ENCODE assay signal across 18 cellular contexts in genomic region chr16:80377621-80378020, GRCh38.
DNase-seq lines count a peak whose midpoint lies in the region; ATAC-seq and TF ChIP-seq lines count a peak whose summit lies in the region.
"Had no signal": no experiment of that assay in that cellular context is flagged by ENCODE, and none has a peak within 500 bp of the region (broad histone marks: within the 10 kb centered on the region; RNA-seq: fewer than 3 reads in every experiment).

No MANE protein-coding gene starts in this region.

- no peak overlapping the region for H3K9ac ChIP-seq in neural progenitor cell

- TF ChIP-seq CTCF in GM23338 (conservative IDR thresholded peaks at IDR 0.05; ENCODE audit: low read depth in 2 of 2) (no peak), neural progenitor cell (IDR thresholded peaks at IDR 0.05) (no peak), mesothelial cell of epicardium (IDR thresholded peaks at IDR 0.05; ENCODE audit: unreplicated experiment) (no peak)

- no peak overlapping the region for H3K4me3 ChIP-seq in GM23338
- H3K4me3 ChIP-seq in neural progenitor cell = no peak overlapping the region
- H3K4me3 ChIP-seq: HAP-1 had no signal

- peaks cover 7% of the 10 kb centered on the region for H3K9me3 ChIP-seq in neural progenitor cell (ENCODE audit: low read depth)
- H3K9me3 ChIP-seq: HAP-1 had no signal

- H3K79me2 ChIP-seq in GM23338 (replicated peaks; ENCODE audit: insufficient read depth) = no peaks in the 10 kb centered on the region
- H3K79me2 ChIP-seq in neural progenitor cell (ENCODE audit: low read depth) = no peaks in the 10 kb centered on the region

- no peak for DNase-seq in GM23338 (ENCODE audit: low spot score)
- peak; percentile 44 for DNase-seq in fibroblast of peridontal ligament (ENCODE audit: extremely low read depth)
- no peak for DNase-seq in neural progenitor cell (ENCODE audit: low spot score)
- DNase-seq in mesothelial cell of epicardium (ENCODE audit: low spot score in 2 of 2, unreplicated experiment in 2 of 2) = no peak
- no peak for DNase-seq in stimulated activated naive CD4-positive, alpha-beta T cell treated with Interleukin-2 at 50 U/mL for 16 hours (lab: John Stamatoyannopoulos, UW)
- DNase-seq in stimulated activated CD4-positive, alpha-beta T cell treated with anti-CD3 and anti-CD28 coated beads, Interleukin-15, amount 100 ng/mL, for 24 hours = no peak
- DNase-seq: AML-193; C1 segment of cervical spinal cord; Calu3; CD4-positive, alpha-beta memory T cell; COR-L47; DMS53; DMS79 treated with DMSO at 0.1 percent for 48 hours; GF-D8; GOT3; HFFc6 had no signal

- H3F3A ChIP-seq in GM23338 (replicated peaks; ENCODE audit: low read depth) = no peaks in the 10 kb centered on the region
- H3F3A ChIP-seq in neural progenitor cell (ENCODE audit: low read depth) = peaks cover 4% of the 10 kb centered on the region

- H3K4me1 ChIP-seq in GM23338 (ENCODE audit: insufficient read depth) (no peaks in the 10 kb centered on the region; the same call in 1 of the 2 replicates), neural progenitor cell (peaks cover 7% of the 10 kb centered on the region)
- H3K4me1 ChIP-seq: HAP-1 had no signal

- H4K20me1 ChIP-seq in GM23338 (replicated peaks; ENCODE audit: insufficient read depth) (no peaks in the 10 kb centered on the region), neural progenitor cell (ENCODE audit: low read depth) (no peaks in the 10 kb centered on the region)

- no peak overlapping the region for H3K27ac Mint-ChIP-seq in GM23338
- no peak overlapping the region for H3K27ac Mint-ChIP-seq in neural progenitor cell
- H3K27ac Mint-ChIP-seq in mesothelial cell of epicardium = no peak overlapping the region
- H3K27ac Mint-ChIP-seq: CD4-positive, alpha-beta memory T cell; HFFc6 had no signal

- H3K27ac ChIP-seq in GM23338 (ENCODE audit: low read depth) = no peak overlapping the region
- H3K27ac ChIP-seq in neural progenitor cell = no peak overlapping the region
- H3K27ac ChIP-seq: 22Rv1 had no signal

- H3K36me3 Mint-ChIP-seq in GM23338 (ENCODE audit: low read depth) = peaks cover 6% of the 10 kb centered on the region; the same call in 2 of the 3 replicates
- no peaks in the 10 kb centered on the region for H3K36me3 Mint-ChIP-seq in neural progenitor cell
- H3K36me3 Mint-ChIP-seq in mesothelial cell of epicardium = no peaks in the 10 kb centered on the region
- H3K36me3 Mint-ChIP-seq: CD4-positive, alpha-beta memory T cell had no signal

- peaks cover 11% of the 10 kb centered on the region for H3K9me3 Mint-ChIP-seq in GM23338
- peaks cover 7% of the 10 kb centered on the region for H3K9me3 Mint-ChIP-seq in neural progenitor cell
- peaks cover 10% of the 10 kb centered on the region for H3K9me3 Mint-ChIP-seq in mesothelial cell of epicardium

- ATAC-seq in GM23338 = no peak

- H3K27me3 Mint-ChIP-seq in GM23338 (ENCODE audit: insufficient read depth, low read depth, poor library complexity) (peaks cover 2% of the 10 kb centered on the region), neural progenitor cell (ENCODE audit: insufficient read depth, low read depth) (peaks cover 5% of the 10 kb centered on the region), mesothelial cell of epicardium (ENCODE audit: low read depth) (peaks cover 29% of the 10 kb centered on the region)

- H3K27me3 ChIP-seq in GM23338 (ENCODE audit: insufficient read depth) (no peaks in the 10 kb centered on the region), neural progenitor cell (no peaks in the 10 kb centered on the region)

- peaks cover 4% of the 10 kb centered on the region; the same call in 1 of the 3 replicates for H3K4me1 Mint-ChIP-seq in GM23338
- H3K4me1 Mint-ChIP-seq in neural progenitor cell = peaks cover 5% of the 10 kb centered on the region
- H3K4me1 Mint-ChIP-seq in mesothelial cell of epicardium = no peaks in the 10 kb centered on the region
- H3K4me1 Mint-ChIP-seq: CD4-positive, alpha-beta memory T cell had no signal

- H3K9me2 ChIP-seq in GM23338 (ENCODE audit: insufficient read depth) = peaks cover 16% of the 10 kb centered on the region

- no peak overlapping the region for H3K4me2 ChIP-seq in GM23338
- H3K4me2 ChIP-seq in neural progenitor cell = no peak overlapping the region

- no peak overlapping the region for H3K4me3 Mint-ChIP-seq in GM23338
- no peak overlapping the region for H3K4me3 Mint-ChIP-seq in neural progenitor cell
- no peak overlapping the region for H3K4me3 Mint-ChIP-seq in mesothelial cell of epicardium
- H3K4me3 Mint-ChIP-seq: CD4-positive, alpha-beta memory T cell; HFFc6 had no signal

- H3K36me3 ChIP-seq in GM23338 (ENCODE audit: insufficient read depth) = no peaks in the 10 kb centered on the region
- peaks cover 3% of the 10 kb centered on the region for H3K36me3 ChIP-seq in neural progenitor cell
- H3K36me3 ChIP-seq: HAP-1 had no signal

- peak overlapping the region; percentile 82; the same call in 1 of the 2 replicates for H2AFZ ChIP-seq in GM23338
- H2AFZ ChIP-seq in neural progenitor cell (replicated peaks) = peak overlapping the region; percentile 37

TF ChIP-seq in GM23338, 12 proteins besides CTCF, POLR2A, EP300 and RAD21 (continues in another document):
- TF ChIP-seq STAT1 (IDR thresholded peaks at IDR 0.05; ENCODE audit: unreplicated experiment) (no peak), EZH2phosphoT487 (IDR thresholded peaks at IDR 0.05; ENCODE audit: unreplicated experiment) (no peak), CREB1 (CRISPR knock-in tag; IDR thresholded peaks at IDR 0.05; ENCODE audit: low read depth) (no peak), EZH2 (IDR thresholded peaks at IDR 0.05; ENCODE audit: low read depth, unreplicated experiment) (no peak), ZNF114 (CRISPR knock-in tag; IDR thresholded peaks at IDR 0.05) (no peak), ZNF331 (CRISPR knock-in tag; IDR thresholded peaks at IDR 0.05; ENCODE audit: low read depth) (no peak)
- TF ChIP-seq, protein P1, sequence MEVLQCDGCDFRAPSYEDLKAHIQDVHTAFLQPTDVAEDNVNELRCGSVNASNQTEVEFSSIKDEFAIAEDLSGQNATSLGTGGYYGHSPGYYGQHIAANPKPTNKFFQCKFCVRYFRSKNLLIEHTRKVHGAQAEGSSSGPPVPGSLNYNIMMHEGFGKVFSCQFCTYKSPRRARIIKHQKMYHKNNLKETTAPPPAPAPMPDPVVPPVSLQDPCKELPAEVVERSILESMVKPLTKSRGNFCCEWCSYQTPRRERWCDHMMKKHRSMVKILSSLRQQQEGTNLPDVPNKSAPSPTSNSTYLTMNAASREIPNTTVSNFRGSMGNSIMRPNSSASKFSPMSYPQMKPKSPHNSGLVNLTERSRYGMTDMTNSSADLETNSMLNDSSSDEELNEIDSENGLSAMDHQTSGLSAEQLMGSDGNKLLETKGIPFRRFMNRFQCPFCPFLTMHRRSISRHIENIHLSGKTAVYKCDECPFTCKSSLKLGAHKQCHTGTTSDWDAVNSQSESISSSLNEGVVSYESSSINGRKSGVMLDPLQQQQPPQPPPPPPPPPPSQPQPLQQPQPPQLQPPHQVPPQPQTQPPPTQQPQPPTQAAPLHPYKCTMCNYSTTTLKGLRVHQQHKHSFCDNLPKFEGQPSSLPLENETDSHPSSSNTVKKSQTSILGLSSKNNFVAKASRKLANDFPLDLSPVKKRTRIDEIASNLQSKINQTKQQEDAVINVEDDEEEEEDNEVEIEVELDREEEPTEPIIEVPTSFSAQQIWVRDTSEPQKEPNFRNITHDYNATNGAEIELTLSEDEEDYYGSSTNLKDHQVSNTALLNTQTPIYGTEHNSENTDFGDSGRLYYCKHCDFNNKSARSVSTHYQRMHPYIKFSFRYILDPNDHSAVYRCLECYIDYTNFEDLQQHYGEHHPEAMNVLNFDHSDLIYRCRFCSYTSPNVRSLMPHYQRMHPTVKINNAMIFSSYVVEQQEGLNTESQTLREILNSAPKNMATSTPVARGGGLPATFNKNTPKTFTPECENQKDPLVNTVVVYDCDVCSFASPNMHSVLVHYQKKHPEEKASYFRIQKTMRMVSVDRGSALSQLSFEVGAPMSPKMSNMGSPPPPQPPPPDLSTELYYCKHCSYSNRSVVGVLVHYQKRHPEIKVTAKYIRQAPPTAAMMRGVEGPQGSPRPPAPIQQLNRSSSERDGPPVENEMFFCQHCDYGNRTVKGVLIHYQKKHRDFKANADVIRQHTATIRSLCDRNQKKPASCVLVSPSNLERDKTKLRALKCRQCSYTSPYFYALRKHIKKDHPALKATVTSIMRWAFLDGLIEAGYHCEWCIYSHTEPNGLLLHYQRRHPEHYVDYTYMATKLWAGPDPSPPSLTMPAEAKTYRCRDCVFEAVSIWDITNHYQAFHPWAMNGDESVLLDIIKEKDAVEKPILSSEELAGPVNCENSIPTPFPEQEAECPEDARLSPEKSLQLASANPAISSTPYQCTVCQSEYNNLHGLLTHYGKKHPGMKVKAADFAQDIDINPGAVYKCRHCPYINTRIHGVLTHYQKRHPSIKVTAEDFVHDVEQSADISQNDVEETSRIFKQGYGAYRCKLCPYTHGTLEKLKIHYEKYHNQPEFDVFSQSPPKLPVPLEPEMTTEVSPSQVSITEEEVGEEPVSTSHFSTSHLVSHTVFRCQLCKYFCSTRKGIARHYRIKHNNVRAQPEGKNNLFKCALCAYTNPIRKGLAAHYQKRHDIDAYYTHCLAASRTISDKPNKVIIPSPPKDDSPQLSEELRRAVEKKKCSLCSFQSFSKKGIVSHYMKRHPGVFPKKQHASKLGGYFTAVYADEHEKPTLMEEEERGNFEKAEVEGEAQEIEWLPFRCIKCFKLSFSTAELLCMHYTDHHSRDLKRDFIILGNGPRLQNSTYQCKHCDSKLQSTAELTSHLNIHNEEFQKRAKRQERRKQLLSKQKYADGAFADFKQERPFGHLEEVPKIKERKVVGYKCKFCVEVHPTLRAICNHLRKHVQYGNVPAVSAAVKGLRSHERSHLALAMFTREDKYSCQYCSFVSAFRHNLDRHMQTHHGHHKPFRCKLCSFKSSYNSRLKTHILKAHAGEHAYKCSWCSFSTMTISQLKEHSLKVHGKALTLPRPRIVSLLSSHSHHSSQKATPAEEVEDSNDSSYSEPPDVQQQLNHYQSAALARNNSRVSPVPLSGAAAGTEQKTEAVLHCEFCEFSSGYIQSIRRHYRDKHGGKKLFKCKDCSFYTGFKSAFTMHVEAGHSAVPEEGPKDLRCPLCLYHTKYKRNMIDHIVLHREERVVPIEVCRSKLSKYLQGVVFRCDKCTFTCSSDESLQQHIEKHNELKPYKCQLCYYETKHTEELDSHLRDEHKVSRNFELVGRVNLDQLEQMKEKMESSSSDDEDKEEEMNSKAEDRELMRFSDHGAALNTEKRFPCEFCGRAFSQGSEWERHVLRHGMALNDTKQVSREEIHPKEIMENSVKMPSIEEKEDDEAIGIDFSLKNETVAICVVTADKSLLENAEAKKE (CRISPR knock-in tag; IDR thresholded peaks at IDR 0.05) = no peak
